25 cellular contexts compared by ENCODE assay signal in the genomic region with DNA sequence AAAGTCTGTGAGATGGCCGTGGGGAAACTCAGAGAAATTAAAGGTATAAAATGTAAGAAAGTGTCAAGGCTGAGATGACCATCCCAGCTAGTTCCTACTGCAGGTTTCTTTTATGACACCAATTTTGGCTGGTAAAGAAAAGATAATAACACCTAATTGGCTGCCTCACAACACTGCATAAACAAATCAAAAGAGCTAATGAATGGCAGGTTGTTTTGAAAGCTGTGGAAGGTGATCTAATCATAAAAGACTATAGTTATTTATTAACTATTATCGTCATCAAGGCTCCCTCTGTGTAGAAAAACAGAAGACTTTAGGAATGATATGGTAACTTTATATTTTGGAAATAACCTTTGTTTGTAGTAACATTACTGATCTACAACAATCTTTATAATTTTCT. TPM values are rescaled to one million over a fixed set of nuclear protein-coding genes. Genes with fewer than 3 reads are reported as not detected.
"Had no signal": no experiment of that assay in that cellular context is flagged by ENCODE, and none has a peak within 500 bp of the region (broad histone marks: within the 10 kb centered on the region; RNA-seq: fewer than 3 reads in every experiment).

No MANE protein-coding gene starts in this region.

- DNase-seq: effector CD8-positive, alpha-beta T cell; endodermal cell; esophagus squamous epithelium; foreskin melanocyte; glutamatergic neuron; heart right ventricle; hippocampal formation; naive B cell; pancreas; stimulated activated CD4-positive, alpha-beta T cell treated with anti-CD3 and anti-CD28 coated beads, Interleukin-12 subunit alpha, Interleukin-12 subunit beta, amount 100 ng/mL, for 4 hours; stimulated activated CD4-positive, alpha-beta T cell treated with anti-CD3 and anti-CD28 coated beads, Interleukin-1b, Interleukin-23, amount 100 ng/mL, for 48 hours; stimulated activated CD4-positive, alpha-beta T cell treated with anti-CD3 and anti-CD28 coated beads, Interleukin-4, amount 100 ng/mL, for 1 hour; stimulated activated CD8-positive, alpha-beta memory T cell treated with anti-CD3 and anti-CD28 coated beads, Interleukin-4, amount 100 ng/mL, for 48 hours; stimulated activated naive CD4-positive, alpha-beta T cell treated with Interleukin-2 at 50 U/mL for 16 hours; stomach; thyroid gland had no signal

- H3K4me3 ChIP-seq: esophagus squamous epithelium, heart right ventricle, lung, pancreas, right atrium auricular region, smooth muscle cell, stomach, thyroid gland, vagina had no signal

- H3K4me1 ChIP-seq: heart right ventricle, pancreas, right atrium auricular region, stomach, thyroid gland, vagina had no signal

- H3K27ac ChIP-seq: esophagus squamous epithelium, heart right ventricle, neutrophil, pancreas, right atrium auricular region, stomach, thyroid gland, vagina had no signal

- ATAC-seq: heart right ventricle; left lobe of liver; natural killer cell treated with Interleukin-12 subunit alpha and Interleukin-12 subunit beta and Interleukin-15 and Interleukin-18, amount 100 ng/mL, for 72 hours; pancreas; sciatic nerve had no signal

- H3K9me3 ChIP-seq: thyroid gland had no signal

- H3K36me3 ChIP-seq: esophagus squamous epithelium, heart right ventricle, neutrophil, pancreas, right atrium auricular region, stomach, thyroid gland, vagina had no signal

RNA-seq across cellular contexts. Expression of gene SPINK5, which starts 3.5 kb away (rescaled TPM):
- total RNA-seq: left lobe of liver; mononuclear cell; natural killer cell treated with Interleukin-12 subunit alpha and Interleukin-12 subunit beta and Interleukin-15 and Interleukin-18, amount 100 ng/mL, for 72 hours had no signal
